ENCODE assay signal across 2 cellular contexts in genomic region chr22:47159592-47159991, GRCh38.
TF ChIP-seq lines count a peak whose summit lies in the region.

No MANE protein-coding gene starts in this region.

TF ChIP-seq in GM12891, 5 proteins besides CTCF, POLR2A, EP300 and RAD21:
- no peak for TF ChIP-seq SPI1 (IDR thresholded peaks at IDR 0.05; ENCODE audit: low read depth, low read length)
- TF ChIP-seq POU2F2 (IDR thresholded peaks at IDR 0.05; ENCODE audit: low read depth, low read length) = no peak
- no peak for TF ChIP-seq PAX5 (IDR thresholded peaks at IDR 0.05; ENCODE audit: insufficient read depth, low read length, severe bottlenecking)
- no peak for TF ChIP-seq POLR2AphosphoS5 (IDR thresholded peaks at IDR 0.05; ENCODE audit: low read depth, low read length)
- TF ChIP-seq TAF1 (IDR thresholded peaks at IDR 0.05; ENCODE audit: low read depth, low read length) = no peak

TF ChIP-seq in IMR-90, 13 proteins besides CTCF, POLR2A, EP300 and RAD21:
- TF ChIP-seq MAZ (IDR thresholded peaks at IDR 0.05; ENCODE audit: borderline replicate concordance, low read depth, low read length) (no peak), CHD1 (IDR thresholded peaks at IDR 0.05; ENCODE audit: low read depth, low read length) (no peak)
